Comparison of ENCODE assay signal across 9 cellular contexts in the genomic region with DNA sequence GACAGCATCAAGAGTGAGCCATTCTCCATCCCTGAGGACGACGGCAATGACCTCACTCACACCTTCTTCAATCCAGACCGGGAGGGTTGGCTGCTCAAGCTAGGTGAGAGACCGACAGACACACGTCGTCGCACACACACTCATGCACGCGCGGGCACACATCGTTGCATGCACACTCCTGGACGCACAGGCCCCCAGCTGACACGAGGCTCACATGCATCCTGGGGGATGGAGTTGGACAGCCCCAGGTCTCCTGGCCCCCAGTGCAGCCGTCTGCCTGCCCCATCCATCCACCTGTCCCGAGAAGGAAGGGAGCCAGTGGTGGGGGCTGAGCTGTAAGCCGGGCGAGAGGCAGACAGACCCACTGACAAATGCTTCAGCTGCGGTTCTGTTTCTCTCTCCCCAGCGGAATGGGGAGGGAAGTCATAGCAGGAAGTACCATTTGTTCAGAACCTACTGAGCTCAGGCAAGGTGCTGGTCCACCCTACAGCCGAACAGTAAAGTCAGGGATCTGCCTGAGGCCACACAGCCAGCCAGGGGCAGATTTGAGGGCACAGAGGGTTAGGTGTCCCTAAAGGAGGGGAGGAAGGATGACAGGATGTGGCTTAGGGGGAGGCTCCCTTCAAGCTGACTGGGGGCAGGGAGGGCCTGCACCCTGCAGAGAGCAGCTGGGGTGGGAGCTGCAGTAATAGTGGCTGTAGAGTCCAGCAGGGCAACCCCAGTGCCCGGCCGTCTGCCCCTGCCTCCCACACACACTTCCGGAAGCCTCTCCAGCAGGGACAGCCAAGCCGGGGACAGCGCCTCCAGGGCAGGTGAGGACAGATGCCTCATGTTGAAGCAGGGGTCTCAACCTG. TPM values are rescaled to one million over a fixed set of nuclear protein-coding genes. Genes with fewer than 3 reads are reported as not detected.
A peak's percentile ranks its signal among the peaks of the same experiment; 100 is the strongest.
DNase-seq lines count a peak whose midpoint lies in the region; ATAC-seq and TF ChIP-seq lines count a peak whose summit lies in the region.
"Had no signal": no experiment of that assay in that cellular context is flagged by ENCODE, and none has a peak within 500 bp of the region (broad histone marks: within the 10 kb centered on the region; RNA-seq: fewer than 3 reads in every experiment).

No MANE protein-coding gene starts in this region.

- H3K4me3 Mint-ChIP-seq in naive B cell: peak overlapping the region; percentile 56 to 86 (median 74)
- H3K4me3 Mint-ChIP-seq: neural crest cell had no signal

- TF ChIP-seq CTCF in hepatocyte (IDR thresholded peaks at IDR 0.05; ENCODE audit: poor library complexity): no peak

- H4K20me1 ChIP-seq in hepatocyte (ENCODE audit: insufficient read depth, poor library complexity, severe bottlenecking): no peaks in the 10 kb centered on the region

- DNase-seq in GF-D8 (lab: John Stamatoyannopoulos, UW) (peak; percentile 54), KBM-7 (peak; percentile 81), naive B cell (no peak), hepatocyte (ENCODE audit: low spot score) (no peak)
- DNase-seq in activated CD8-positive, alpha-beta memory T cell treated with anti-CD3 and anti-CD28 coated beads for 24 hours: peak; percentile 77

- no peaks in the 10 kb centered on the region for H3K9me3 Mint-ChIP-seq in naive B cell
- H3K9me3 Mint-ChIP-seq: neural crest cell had no signal

- no peaks in the 10 kb centered on the region for H3K79me2 ChIP-seq in hepatocyte

- peaks cover 17% of the 10 kb centered on the region for H3K4me1 ChIP-seq in hepatocyte (ENCODE audit: insufficient read depth)

- H3K4me1 Mint-ChIP-seq in naive B cell: peaks cover 67 to 86% (median 80%) of the 10 kb centered on the region in 3 donors

- no peaks in the 10 kb centered on the region for H3K27me3 ChIP-seq in hepatocyte

- H3K4me3 ChIP-seq in hepatocyte: no peak overlapping the region

- H3K9me3 ChIP-seq in hepatocyte (ENCODE audit: low read depth): no peaks in the 10 kb centered on the region

- no peaks in the 10 kb centered on the region for H3K27me3 Mint-ChIP-seq in naive B cell

- peak in 1 of 2 donors; percentile 16 for ATAC-seq in naive B cell (ENCODE audit: low read depth in 2 of 2)
- ATAC-seq in HG03432 (IDR thresholded peaks at IDR 0.05; ENCODE audit: unreplicated experiment): no peak
- ATAC-seq in GM18517 (IDR thresholded peaks at IDR 0.05; ENCODE audit: unreplicated experiment): no peak
- ATAC-seq in HG03139 (IDR thresholded peaks at IDR 0.05; ENCODE audit: unreplicated experiment): no peak

- in situ Hi-C loops in KBM-7 (cut with MboI; ENCODE audit: low pct_unique_long_range_greater_than_20kb, low sequenced_read_pairs): loop anchor here (10.0 kb wide), 1 partner anchor 145 kb away; no protein-coding TSS in a partner anchor

- 88% methylated on average over 22 of the region's 25 CpGs for WGBS in hepatocyte (ENCODE audit: low lambda C conversion rate, missing lambda C conversion rate)

- H3K9me2 ChIP-seq in hepatocyte (replicated peaks; ENCODE audit: insufficient read depth): no peaks in the 10 kb centered on the region

- no peaks in the 10 kb centered on the region for H3K36me3 ChIP-seq in hepatocyte (replicated peaks; ENCODE audit: insufficient read depth, low read depth)

- H3K36me3 Mint-ChIP-seq in naive B cell: peaks cover 5 to 17% of the 10 kb centered on the region in 2 donors

- no peak overlapping the region for H3K4me2 ChIP-seq in hepatocyte

- no peak overlapping the region for H3K27ac ChIP-seq in hepatocyte

- H3K27ac Mint-ChIP-seq in naive B cell: peak overlapping the region in 4 of 6 donors; percentile 58 to 82 (median 65)

- no peak overlapping the region for H2AFZ ChIP-seq in hepatocyte

RNA-seq across cellular contexts. Expression of gene CYTH4, which starts 27.1 kb away (rescaled TPM):
- polyA plus RNA-seq in naive B cell (ENCODE audit: low read depth in 6 of 6): 10 to 100 TPM; 29.3 to 74.9 (median 46.1) TPM
- total RNA-seq in hepatocyte: 0.57 and 0.96 TPM in 2 replicates
- polyA plus RNA-seq in hepatocyte: 0.24 and 0.94 TPM in 2 replicates
- total RNA-seq: neural crest cell had no signal

Comparison
In these comparisons a context has a peak if more than half of its experiments do, and no peak if none do; other contexts are left out.
1. DNase-seq: peak in GF-D8 (single experiment), KBM-7 (single experiment) and activated CD8-positive, alpha-beta memory T cell treated with anti-CD3 and anti-CD28 coated beads for 24 hours (single experiment); none in naive B cell (single experiment) and hepatocyte (single experiment).
2. RNA of gene CYTH4, which starts 27.1 kb away (polyA plus RNA-seq): 29.3 to 74.9 TPM in naive B cell; 0.24 to 0.94 TPM in hepatocyte; every median in the first group is over 10 times any median in the second.